1 cellular context compared by ENCODE assay signal in genomic region chr1:46464013-46464548, GRCh38.
TF ChIP-seq lines count a peak whose summit lies in the region.

No MANE protein-coding gene starts in this region.

TF ChIP-seq in H1, 55 proteins besides CTCF, POLR2A, EP300 and RAD21 (continued from another document):
- TF ChIP-seq, protein P1, sequence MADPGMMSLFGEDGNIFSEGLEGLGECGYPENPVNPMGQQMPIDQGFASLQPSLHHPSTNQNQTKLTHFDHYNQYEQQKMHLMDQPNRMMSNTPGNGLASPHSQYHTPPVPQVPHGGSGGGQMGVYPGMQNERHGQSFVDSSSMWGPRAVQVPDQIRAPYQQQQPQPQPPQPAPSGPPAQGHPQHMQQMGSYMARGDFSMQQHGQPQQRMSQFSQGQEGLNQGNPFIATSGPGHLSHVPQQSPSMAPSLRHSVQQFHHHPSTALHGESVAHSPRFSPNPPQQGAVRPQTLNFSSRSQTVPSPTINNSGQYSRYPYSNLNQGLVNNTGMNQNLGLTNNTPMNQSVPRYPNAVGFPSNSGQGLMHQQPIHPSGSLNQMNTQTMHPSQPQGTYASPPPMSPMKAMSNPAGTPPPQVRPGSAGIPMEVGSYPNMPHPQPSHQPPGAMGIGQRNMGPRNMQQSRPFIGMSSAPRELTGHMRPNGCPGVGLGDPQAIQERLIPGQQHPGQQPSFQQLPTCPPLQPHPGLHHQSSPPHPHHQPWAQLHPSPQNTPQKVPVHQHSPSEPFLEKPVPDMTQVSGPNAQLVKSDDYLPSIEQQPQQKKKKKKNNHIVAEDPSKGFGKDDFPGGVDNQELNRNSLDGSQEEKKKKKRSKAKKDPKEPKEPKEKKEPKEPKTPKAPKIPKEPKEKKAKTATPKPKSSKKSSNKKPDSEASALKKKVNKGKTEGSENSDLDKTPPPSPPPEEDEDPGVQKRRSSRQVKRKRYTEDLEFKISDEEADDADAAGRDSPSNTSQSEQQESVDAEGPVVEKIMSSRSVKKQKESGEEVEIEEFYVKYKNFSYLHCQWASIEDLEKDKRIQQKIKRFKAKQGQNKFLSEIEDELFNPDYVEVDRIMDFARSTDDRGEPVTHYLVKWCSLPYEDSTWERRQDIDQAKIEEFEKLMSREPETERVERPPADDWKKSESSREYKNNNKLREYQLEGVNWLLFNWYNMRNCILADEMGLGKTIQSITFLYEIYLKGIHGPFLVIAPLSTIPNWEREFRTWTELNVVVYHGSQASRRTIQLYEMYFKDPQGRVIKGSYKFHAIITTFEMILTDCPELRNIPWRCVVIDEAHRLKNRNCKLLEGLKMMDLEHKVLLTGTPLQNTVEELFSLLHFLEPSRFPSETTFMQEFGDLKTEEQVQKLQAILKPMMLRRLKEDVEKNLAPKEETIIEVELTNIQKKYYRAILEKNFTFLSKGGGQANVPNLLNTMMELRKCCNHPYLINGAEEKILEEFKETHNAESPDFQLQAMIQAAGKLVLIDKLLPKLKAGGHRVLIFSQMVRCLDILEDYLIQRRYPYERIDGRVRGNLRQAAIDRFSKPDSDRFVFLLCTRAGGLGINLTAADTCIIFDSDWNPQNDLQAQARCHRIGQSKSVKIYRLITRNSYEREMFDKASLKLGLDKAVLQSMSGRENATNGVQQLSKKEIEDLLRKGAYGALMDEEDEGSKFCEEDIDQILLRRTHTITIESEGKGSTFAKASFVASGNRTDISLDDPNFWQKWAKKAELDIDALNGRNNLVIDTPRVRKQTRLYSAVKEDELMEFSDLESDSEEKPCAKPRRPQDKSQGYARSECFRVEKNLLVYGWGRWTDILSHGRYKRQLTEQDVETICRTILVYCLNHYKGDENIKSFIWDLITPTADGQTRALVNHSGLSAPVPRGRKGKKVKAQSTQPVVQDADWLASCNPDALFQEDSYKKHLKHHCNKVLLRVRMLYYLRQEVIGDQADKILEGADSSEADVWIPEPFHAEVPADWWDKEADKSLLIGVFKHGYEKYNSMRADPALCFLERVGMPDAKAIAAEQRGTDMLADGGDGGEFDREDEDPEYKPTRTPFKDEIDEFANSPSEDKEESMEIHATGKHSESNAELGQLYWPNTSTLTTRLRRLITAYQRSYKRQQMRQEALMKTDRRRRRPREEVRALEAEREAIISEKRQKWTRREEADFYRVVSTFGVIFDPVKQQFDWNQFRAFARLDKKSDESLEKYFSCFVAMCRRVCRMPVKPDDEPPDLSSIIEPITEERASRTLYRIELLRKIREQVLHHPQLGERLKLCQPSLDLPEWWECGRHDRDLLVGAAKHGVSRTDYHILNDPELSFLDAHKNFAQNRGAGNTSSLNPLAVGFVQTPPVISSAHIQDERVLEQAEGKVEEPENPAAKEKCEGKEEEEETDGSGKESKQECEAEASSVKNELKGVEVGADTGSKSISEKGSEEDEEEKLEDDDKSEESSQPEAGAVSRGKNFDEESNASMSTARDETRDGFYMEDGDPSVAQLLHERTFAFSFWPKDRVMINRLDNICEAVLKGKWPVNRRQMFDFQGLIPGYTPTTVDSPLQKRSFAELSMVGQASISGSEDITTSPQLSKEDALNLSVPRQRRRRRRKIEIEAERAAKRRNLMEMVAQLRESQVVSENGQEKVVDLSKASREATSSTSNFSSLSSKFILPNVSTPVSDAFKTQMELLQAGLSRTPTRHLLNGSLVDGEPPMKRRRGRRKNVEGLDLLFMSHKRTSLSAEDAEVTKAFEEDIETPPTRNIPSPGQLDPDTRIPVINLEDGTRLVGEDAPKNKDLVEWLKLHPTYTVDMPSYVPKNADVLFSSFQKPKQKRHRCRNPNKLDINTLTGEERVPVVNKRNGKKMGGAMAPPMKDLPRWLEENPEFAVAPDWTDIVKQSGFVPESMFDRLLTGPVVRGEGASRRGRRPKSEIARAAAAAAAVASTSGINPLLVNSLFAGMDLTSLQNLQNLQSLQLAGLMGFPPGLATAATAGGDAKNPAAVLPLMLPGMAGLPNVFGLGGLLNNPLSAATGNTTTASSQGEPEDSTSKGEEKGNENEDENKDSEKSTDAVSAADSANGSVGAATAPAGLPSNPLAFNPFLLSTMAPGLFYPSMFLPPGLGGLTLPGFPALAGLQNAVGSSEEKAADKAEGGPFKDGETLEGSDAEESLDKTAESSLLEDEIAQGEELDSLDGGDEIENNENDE (IDR thresholded peaks at IDR 0.05; ENCODE audit: insufficient replicate concordance, low read length), result no peak
- TF ChIP-seq EGR1 (IDR thresholded peaks at IDR 0.05; ENCODE audit: borderline replicate concordance, low read depth, low read length), result no peak
- TF ChIP-seq RBBP5 (IDR thresholded peaks at IDR 0.05; ENCODE audit: borderline replicate concordance, low read depth, low read length), result no peak
- TF ChIP-seq CEBPB (IDR thresholded peaks at IDR 0.05; ENCODE audit: low read depth, low read length), result no peak
- no peak for TF ChIP-seq CBX5 (IDR thresholded peaks at IDR 0.05; ENCODE audit: low read depth, low read length)
- TF ChIP-seq TBP (IDR thresholded peaks at IDR 0.05; ENCODE audit: low read depth, low read length), result no peak
- TF ChIP-seq CHD1 (IDR thresholded peaks at IDR 0.05; ENCODE audit: low read depth, low read length), result no peak
